ENCODE assay signal across 11 cellular contexts in the genomic region with DNA sequence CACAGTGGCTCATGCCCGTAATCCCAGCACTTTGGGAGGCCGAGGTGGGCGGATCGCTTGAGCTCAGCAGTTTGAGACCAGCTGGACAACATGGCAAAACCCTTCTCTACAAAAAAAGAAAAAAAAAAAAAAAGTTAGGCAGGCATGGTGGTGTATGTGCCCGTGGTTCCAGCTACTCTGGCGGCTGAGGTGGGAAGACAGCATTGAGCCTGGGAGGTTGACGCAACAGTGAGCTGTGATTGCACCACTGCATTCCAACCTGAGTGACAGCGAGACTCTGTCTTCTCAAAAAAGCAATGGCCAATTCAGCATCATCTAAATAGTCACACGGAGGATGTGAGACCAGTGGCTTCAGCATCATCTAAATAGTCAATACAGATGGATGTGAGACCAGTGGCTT.
"Had no signal": no experiment of that assay in that cellular context is flagged by ENCODE, and none has a peak within 500 bp of the region (broad histone marks: within the 10 kb centered on the region; RNA-seq: fewer than 3 reads in every experiment).

No MANE protein-coding gene starts in this region.

- ATAC-seq: activated naive CD8-positive, alpha-beta T cell treated with anti-CD3 and anti-CD28 coated beads, Interleukin-2, amount 50 U/mL, for 24 hours; foreskin keratinocyte; left lung; stimulated activated naive CD8-positive, alpha-beta T cell treated with anti-CD3 and anti-CD28 coated beads, Interleukin-15, amount 100 ng/mL, for 72 hours had no signal

- H3K4me3 ChIP-seq: left lung, testis had no signal

- H3K36me3 ChIP-seq: left lung, WERI-Rb-1 had no signal

- H3K27ac ChIP-seq: foreskin keratinocyte, left lung, testis, WERI-Rb-1 had no signal

- H3K4me1 ChIP-seq: foreskin keratinocyte, left lung, testis had no signal

- DNase-seq: activated CD4-positive, alpha-beta T cell treated with anti-CD3 and anti-CD28 coated beads for 4 hours; activated naive CD4-positive, alpha-beta T cell treated with Interleukin-2 at 50 U/mL for 16 hours; activated naive CD8-positive, alpha-beta T cell treated with anti-CD3 and anti-CD28 coated beads, Interleukin-2, amount 50 U/mL, for 24 hours; foreskin keratinocyte; left lung; stimulated activated CD4-positive, alpha-beta T cell treated with anti-CD3 and anti-CD28 coated beads, Interleukin-4, amount 100 ng/mL, for 24 hours; stimulated activated naive CD8-positive, alpha-beta T cell treated with anti-CD3 and anti-CD28 coated beads, Interleukin-15, amount 100 ng/mL, for 72 hours; T1000; testis; WERI-Rb-1 had no signal

- FAIRE-seq: astrocyte had no signal

- H3K27me3 ChIP-seq: foreskin keratinocyte, testis had no signal

- H3K9me3 ChIP-seq: left lung, testis had no signal
